1 cellular context compared by ENCODE assay signal in genomic region chr7:130359276-130359857, GRCh38.
TF ChIP-seq lines count a peak whose summit lies in the region.

No MANE protein-coding gene starts in this region.

TF ChIP-seq in H1, 55 proteins besides CTCF, POLR2A, EP300 and RAD21 (continued from another document):
- TF ChIP-seq CHD7 (IDR thresholded peaks at IDR 0.05; ENCODE audit: insufficient replicate concordance, low read length) (no peak), SP2 (IDR thresholded peaks at IDR 0.05; ENCODE audit: low read length) (no peak), KDM5A (IDR thresholded peaks at IDR 0.05; ENCODE audit: low read length) (no peak), CEBPB (IDR thresholded peaks at IDR 0.05; ENCODE audit: low read depth, low read length) (no peak), HDAC2 (IDR thresholded peaks at IDR 0.05; ENCODE audit: borderline replicate concordance in 1 of 2, low read depth in 2 of 2, low read length in 2 of 2) (no peak)
